ENCODE assay signal across 8 cellular contexts in genomic region chr2:196640031-196640548, GRCh38. TPM values are rescaled to one million over a fixed set of nuclear protein-coding genes. Genes with fewer than 3 reads are reported as not detected.
DNase-seq lines count a peak whose midpoint lies in the region; ATAC-seq, FAIRE-seq and TF ChIP-seq lines count a peak whose summit lies in the region.

No MANE protein-coding gene starts in this region.

- peak overlapping the region; percentile 91 for H3K27ac Mint-ChIP-seq in GM23338
- H3K27ac Mint-ChIP-seq in activated T-helper 17 cell treated with anti-CD3 and anti-CD28 coated beads, Interleukin-2, amount 50 U/mL, for 72 hours: peak overlapping the region; percentile 81

- H3K27me3 ChIP-seq in GM23338 (ENCODE audit: insufficient read depth) (no peaks in the 10 kb centered on the region), lung (ENCODE audit: control insufficient read depth, insufficient read depth) (no peaks in the 10 kb centered on the region), aorta (ENCODE audit: control insufficient read depth in 1 of 2, insufficient read depth in 2 of 2, low read length in 1 of 2) (no peaks in the 10 kb centered on the region)

- TF ChIP-seq POLR2A in A549 (IDR thresholded peaks at IDR 0.05; ENCODE audit: low read length): no peak

- POLR2A ChIA-PET in A549 (lab: Yijun Ruan, JAX): interaction anchor here (1.0 to 1.7 kb wide), 2 partner anchors 39 to 79 kb away, joined by 3 to 5 read pairs; no protein-coding TSS in a partner anchor

- peaks cover 3% of the 10 kb centered on the region for H3K27me3 Mint-ChIP-seq in GM23338 (ENCODE audit: insufficient read depth, low read depth, poor library complexity)
- no peaks in the 10 kb centered on the region for H3K27me3 Mint-ChIP-seq in activated T-helper 17 cell treated with anti-CD3 and anti-CD28 coated beads, Interleukin-2, amount 50 U/mL, for 72 hours

- H3K4me2 ChIP-seq in A549: peak overlapping the region; percentile 66
- peak overlapping the region; percentile 88 for H3K4me2 ChIP-seq in GM23338

- H3K9me3 Mint-ChIP-seq in GM23338: peaks cover 3% of the 10 kb centered on the region; the same call in 1 of the 3 replicates
- H3K9me3 Mint-ChIP-seq in activated T-helper 17 cell treated with anti-CD3 and anti-CD28 coated beads, Interleukin-2, amount 50 U/mL, for 72 hours: no peaks in the 10 kb centered on the region

- TF ChIP-seq EP300 in A549 (IDR thresholded peaks at IDR 0.05): no peak

- TF ChIP-seq CTCF in A549 (IDR thresholded peaks at IDR 0.05) (no peak), GM23338 (conservative IDR thresholded peaks at IDR 0.05; ENCODE audit: low read depth in 2 of 2) (no peak), lung (IDR thresholded peaks at IDR 0.05; ENCODE audit: control extremely low read depth, extremely low read depth) (no peak)

- peaks cover 25% of the 10 kb centered on the region for H3K4me1 Mint-ChIP-seq in GM23338
- peaks cover 11% of the 10 kb centered on the region for H3K4me1 Mint-ChIP-seq in activated T-helper 17 cell treated with anti-CD3 and anti-CD28 coated beads, Interleukin-2, amount 50 U/mL, for 72 hours

- intact Hi-C loops in aorta (cut with DNase I): no loop called here

- 13% methylated on average over 12 of the region's 12 CpGs for WGBS in A549 (ENCODE audit: missing lambda C conversion rate)
- 11 to 12% methylated on average over 12 of the region's 12 CpGs for WGBS in lung, 2 donors
- 9 to 11% methylated on average over 12 of the region's 12 CpGs for WGBS in aorta, 2 donors

- H3K9me2 ChIP-seq in GM23338 (ENCODE audit: insufficient read depth): no peaks in the 10 kb centered on the region

- H3K36me3 ChIP-seq in GM23338 (ENCODE audit: insufficient read depth): no peaks in the 10 kb centered on the region
- H3K36me3 ChIP-seq in lung (ENCODE audit: control insufficient read depth in 2 of 2, insufficient read depth in 2 of 2, low read length in 2 of 2): no peaks in the 10 kb centered on the region
- no peaks in the 10 kb centered on the region for H3K36me3 ChIP-seq in aorta (ENCODE audit: control insufficient read depth in 1 of 2, insufficient read depth in 2 of 2, low read length in 1 of 2)

- no peaks in the 10 kb centered on the region for H4K20me1 ChIP-seq in GM23338 (replicated peaks; ENCODE audit: insufficient read depth)

- peaks cover 5% of the 10 kb centered on the region; the same call in 1 of the 3 replicates for H3K36me3 Mint-ChIP-seq in GM23338 (ENCODE audit: low read depth)
- H3K36me3 Mint-ChIP-seq in activated T-helper 17 cell treated with anti-CD3 and anti-CD28 coated beads, Interleukin-2, amount 50 U/mL, for 72 hours (ENCODE audit: low read depth): no peaks in the 10 kb centered on the region

- H3F3A ChIP-seq in GM23338 (replicated peaks; ENCODE audit: low read depth): no peaks in the 10 kb centered on the region

- FAIRE-seq in A549 (lab: Jason Lieb, UNC): no peak

- peaks cover 5% of the 10 kb centered on the region; the same call in 2 of the 3 replicates for H3K4me1 ChIP-seq in A549
- peaks cover 18% of the 10 kb centered on the region for H3K4me1 ChIP-seq in GM23338 (ENCODE audit: insufficient read depth)
- H3K4me1 ChIP-seq in lung (ENCODE audit: control insufficient read depth in 2 of 2, insufficient read depth in 2 of 2, low read length in 2 of 2): no peaks in the 10 kb centered on the region
- no peaks in the 10 kb centered on the region for H3K4me1 ChIP-seq in aorta (ENCODE audit: control insufficient read depth in 1 of 2, insufficient read depth in 2 of 2, low read length in 2 of 2)

- ATAC-seq in A549: peak in 1 of 2 experiments; percentile 19; a peak in 3 of 6 replicates
- peak; percentile 11 for ATAC-seq in GM23338
- no peak for ATAC-seq in activated T-helper 17 cell treated with anti-CD3 and anti-CD28 coated beads, Interleukin-2, amount 50 U/mL, for 72 hours (replicated peaks)
- no peak for ATAC-seq in lung (ENCODE audit: insufficient read depth, low FRiP score)
- ATAC-seq in aorta (ENCODE audit: low FRiP score): no peak

- TF ChIP-seq RAD21 in A549 (conservative IDR thresholded peaks at IDR 0.05 in 1 of 2, IDR thresholded peaks at IDR 0.05 in 1 of 2): no peak

- H2AFZ ChIP-seq in GM23338: peak overlapping the region; percentile 19; the same call in 1 of the 2 replicates

- CTCF ChIA-PET in A549 (lab: Yijun Ruan, JAX): interaction anchor here (1.3 to 1.5 kb wide), 3 partner anchors 36 to 48 kb away, joined by 4 to 8 read pairs (median 4); no protein-coding TSS in a partner anchor

- H3K4me3 ChIP-seq in A549: peak overlapping the region; percentile 64
- H3K4me3 ChIP-seq in GM23338: peak overlapping the region; percentile 67
- peak overlapping the region; percentile 51 for H3K4me3 ChIP-seq in lung
- peak overlapping the region in 1 of 2 donors; percentile 48 for H3K4me3 ChIP-seq in aorta (ENCODE audit: low read length in 2 of 2)

- H3K27ac ChIP-seq in A549 (peak overlapping the region; percentile 78 to 87), GM23338 (ENCODE audit: low read depth) (peak overlapping the region; percentile 83), lung (ENCODE audit: low read depth in 1 of 2, low read length in 1 of 2) (no peak overlapping the region), aorta (ENCODE audit: low read depth in 1 of 2, low read length in 2 of 2) (no peak overlapping the region)

- peak overlapping the region; percentile 84 for H3K4me3 Mint-ChIP-seq in GM23338
- H3K4me3 Mint-ChIP-seq in activated T-helper 17 cell treated with anti-CD3 and anti-CD28 coated beads, Interleukin-2, amount 50 U/mL, for 72 hours: peak overlapping the region; percentile 93

- H3K79me2 ChIP-seq in GM23338 (replicated peaks; ENCODE audit: insufficient read depth): peaks cover 50% of the 10 kb centered on the region

- H3K9me3 ChIP-seq in A549: no peaks in the 10 kb centered on the region
- no peaks in the 10 kb centered on the region for H3K9me3 ChIP-seq in lung (ENCODE audit: control insufficient read depth in 2 of 2, insufficient read depth in 1 of 2, low read length in 1 of 2)
- no peaks in the 10 kb centered on the region for H3K9me3 ChIP-seq in aorta (ENCODE audit: control insufficient read depth, low read length)

- DNase-seq in A549 (ENCODE audit: low read depth in 1 of 2, low spot score in 1 of 2): no peak
- peak; percentile 50 for DNase-seq in GM23338 (ENCODE audit: low spot score)
- DNase-seq in lung (ENCODE audit: low spot score): no peak
- no peak for DNase-seq in T-helper 9 cell
- DNase-seq in aorta: no peak
- no peak for DNase-seq in NCI-H2171 treated with DMSO at 0.1 percent for 48 hours (lab: John Stamatoyannopoulos, UW)
- DNase-seq in NCI-H1694 (lab: John Stamatoyannopoulos, UW): no peak

TF ChIP-seq in A549, 52 proteins besides CTCF, POLR2A, EP300 and RAD21 (continues in another document):
- TF ChIP-seq CEBPB (IDR thresholded peaks at IDR 0.05): no peak
- no peak for TF ChIP-seq EHF (CRISPR knock-in tag; IDR thresholded peaks at IDR 0.05)
- no peak for TF ChIP-seq HES2 (IDR thresholded peaks at IDR 0.05)
- TF ChIP-seq RARB (CRISPR knock-in tag; IDR thresholded peaks at IDR 0.05): no peak
- no peak for TF ChIP-seq HDAC2 (IDR thresholded peaks at IDR 0.05)
- TF ChIP-seq FOSL2 (IDR thresholded peaks at IDR 0.05): no peak
- TF ChIP-seq FOSL2 (CRISPR knock-in tag; IDR thresholded peaks at IDR 0.05): no peak

TF ChIP-seq in GM23338, 12 proteins besides CTCF, POLR2A, EP300 and RAD21 (continues in another document):
- TF ChIP-seq ZNF114 (CRISPR knock-in tag; IDR thresholded peaks at IDR 0.05) (no peak), EZH2 (IDR thresholded peaks at IDR 0.05; ENCODE audit: low read depth, unreplicated experiment) (no peak)

RNA-seq across cellular contexts. Expression of gene CCDC150, which starts 0.6 kb away (rescaled TPM):
- polyA plus RNA-seq in A549 (2011; rRNA removed) (13.2 and 17.7 TPM in 2 replicates), A549 (2017; fragmentation: RNase III; extraction: RNeasy Plus Mini Kit Qiagen cat#74134 plus additional on column Dnase treatment) (9.9 to 14.2 TPM (median 13.2 TPM) in 3 replicates), GM23338 (2016; fragmentation: Nextera tagmentation; extraction: Ambion mirVana) (44.2 and 68.3 TPM in 2 replicates), lung (under 1 TPM; 0.31 to 0.91 TPM), aorta (under 1 TPM; 0.75 to 0.79 TPM)
- 3.0 and 3.1 TPM in 2 replicates for polyA plus RNA-seq in A549 (2012; cell fraction: cytosol; rRNA removed)
- polyA plus RNA-seq in A549 (2012; cell fraction: nucleus; rRNA removed): 9.1 and 12.3 TPM in 2 replicates
- 10.7 and 10.8 TPM in 2 replicates for polyA minus RNA-seq in A549 (2011; rRNA and poly(A)+ RNA removed)
- 30.2 and 56.3 TPM in 2 replicates for total RNA-seq in GM23338 (2014; rRNA removed; shearing (Covaris generic))
- 10 to 100 TPM; 11.6 to 21.5 TPM for total RNA-seq in activated T-helper 17 cell treated with anti-CD3 and anti-CD28 coated beads, Interleukin-2, amount 50 U/mL, for 72 hours
- total RNA-seq in lung (1 to 10 TPM in 1 of 2 donors, under 1 TPM in 1; 0.95 to 7.1 TPM), aorta (1 to 10 TPM; 1.6 to 3.3 TPM)

RNA-seq across cellular contexts. Expression of gene HECW2, which starts 46.7 kb away (rescaled TPM):
- polyA plus RNA-seq in A549 (2011; rRNA removed): 2.6 and 3.9 TPM in 2 replicates
- polyA plus RNA-seq in A549 (2012; cell fraction: cytosol; rRNA removed): 0.50 and 1.0 TPM in 2 replicates
- 1.3 and 1.6 TPM in 2 replicates for polyA plus RNA-seq in A549 (2012; cell fraction: nucleus; rRNA removed)
- 1.9 to 2.4 TPM (median 2.0 TPM) in 3 replicates for polyA plus RNA-seq in A549 (2017; fragmentation: RNase III; extraction: RNeasy Plus Mini Kit Qiagen cat#74134 plus additional on column Dnase treatment)
- 15.7 and 16.0 TPM in 2 replicates for polyA minus RNA-seq in A549 (2011; rRNA and poly(A)+ RNA removed)
- 4.0 and 10.7 TPM in 2 replicates for total RNA-seq in GM23338 (2014; rRNA removed; shearing (Covaris generic))
- 0.89 and 1.9 TPM in 2 replicates for polyA plus RNA-seq in GM23338 (2016; fragmentation: Nextera tagmentation; extraction: Ambion mirVana)
- 1 to 10 TPM; 2.6 to 3.1 TPM for total RNA-seq in activated T-helper 17 cell treated with anti-CD3 and anti-CD28 coated beads, Interleukin-2, amount 50 U/mL, for 72 hours
- total RNA-seq in lung: 10 to 100 TPM; 34.2 to 90.0 TPM
- polyA plus RNA-seq in lung: 1 to 10 TPM; 3.7 to 6.1 TPM
- total RNA-seq in aorta: 10 to 100 TPM in 1 of 2 donors, 1 to 10 TPM in 1; 8.7 to 13.3 TPM
- polyA plus RNA-seq in aorta: 1 to 10 TPM; 1.5 to 2.5 TPM

Comparison
In these comparisons a context has a peak if more than half of its experiments do, and no peak if none do; other contexts are left out.
1. H3K27ac ChIP-seq: peak in A549 (2 of 2) and GM23338 (single experiment); none in lung (0 of 2) and aorta (0 of 2).